29 cellular contexts compared by ENCODE assay signal in the genomic region with DNA sequence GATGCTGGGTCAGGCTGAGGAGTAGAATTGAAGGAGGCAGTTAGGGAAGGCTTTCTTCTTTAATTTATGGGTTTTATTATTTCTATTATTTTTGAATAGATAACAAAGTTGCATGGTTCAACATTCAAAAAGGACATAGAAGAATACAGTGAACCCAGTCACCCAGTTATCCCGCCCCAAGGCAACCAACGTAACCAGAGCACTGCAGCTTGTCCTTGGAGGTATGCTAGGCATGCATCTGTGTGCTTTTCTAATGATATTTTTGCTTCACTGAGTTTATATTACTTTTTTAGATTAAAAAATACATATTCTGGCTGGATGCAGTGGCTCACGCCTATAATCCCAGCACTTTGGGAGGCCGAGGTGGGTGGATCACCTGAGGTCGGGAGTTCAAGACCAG. TPM values are rescaled to one million over a fixed set of nuclear protein-coding genes. Genes with fewer than 3 reads are reported as not detected.
DNase-seq lines count a peak whose midpoint lies in the region; ATAC-seq, FAIRE-seq and TF ChIP-seq lines count a peak whose summit lies in the region.
"Had no signal": no experiment of that assay in that cellular context is flagged by ENCODE, and none has a peak within 500 bp of the region (broad histone marks: within the 10 kb centered on the region; RNA-seq: fewer than 3 reads in every experiment).

No MANE protein-coding gene starts in this region.

- DNase-seq in HepG2 (ENCODE audit: low spot score) (no peak), right lobe of liver (no peak), fibroblast of gingiva (ENCODE audit: low read depth) (peak; percentile 27), sigmoid colon (no peak), hepatocyte (ENCODE audit: low spot score) (no peak), PC-3 (no peak), BE2C (no peak)
- DNase-seq: 8988T; CD4-positive, CD25-positive, alpha-beta regulatory T cell; COR-L47; DMS 273 treated with DMSO at 0.1 percent for 48 hours; DND-41; H9; MM.1S; NCI-H1092; NCI-H146; NCI-H2029 treated with DMSO at 0.1 percent for 48 hours; NCI-H2171 treated with DMSO at 0.1 percent for 48 hours; NCI-H446 treated with DMSO at 0.1 percent for 48 hours; NCI-H69; Right ventricle myocardium superior had no signal

- no peaks in the 10 kb centered on the region for H3K27me3 ChIP-seq in HepG2 (ENCODE audit: control insufficient read depth in 1 of 2, insufficient read depth in 2 of 2, low read length in 2 of 2)
- H3K27me3 ChIP-seq in right lobe of liver, result no peaks in the 10 kb centered on the region
- H3K27me3 ChIP-seq in sigmoid colon, result no peaks in the 10 kb centered on the region
- H3K27me3 ChIP-seq in hepatocyte, result no peaks in the 10 kb centered on the region
- no peaks in the 10 kb centered on the region for H3K27me3 ChIP-seq in PC-3 (ENCODE audit: low read length)
- H3K27me3 ChIP-seq in BE2C, result no peaks in the 10 kb centered on the region

- no peak for FAIRE-seq in HepG2 (lab: Jason Lieb, UNC)
- FAIRE-seq: G401.6, RCC 7860 had no signal

- WGBS in HepG2 (ENCODE audit: low lambda C conversion rate), result 95% methylated on average over 5 of the region's 5 CpGs
- 76% methylated on average over 5 of the region's 5 CpGs for WGBS in right lobe of liver (ENCODE audit: insufficient coverage, low coverage, low lambda C conversion rate, missing lambda C conversion rate)
- WGBS in sigmoid colon, 2 donors, result 90 to 97% methylated on average over 5 of the region's 5 CpGs
- WGBS in hepatocyte (ENCODE audit: low lambda C conversion rate, missing lambda C conversion rate), result 90% methylated on average over 5 of the region's 5 CpGs

- no peaks in the 10 kb centered on the region for H3K9me3 ChIP-seq in HepG2 (ENCODE audit: low read length)
- no peaks in the 10 kb centered on the region for H3K9me3 ChIP-seq in right lobe of liver
- H3K9me3 ChIP-seq in sigmoid colon, result no peaks in the 10 kb centered on the region
- no peaks in the 10 kb centered on the region for H3K9me3 ChIP-seq in hepatocyte (ENCODE audit: low read depth)
- no peaks in the 10 kb centered on the region for H3K9me3 ChIP-seq in PC-3 (ENCODE audit: low read length)
- no peaks in the 10 kb centered on the region for H3K9me3 ChIP-seq in BE2C

- no peaks in the 10 kb centered on the region for H4K20me1 ChIP-seq in HepG2 (ENCODE audit: insufficient read depth, low read length)
- no peaks in the 10 kb centered on the region for H4K20me1 ChIP-seq in hepatocyte (ENCODE audit: insufficient read depth, poor library complexity, severe bottlenecking)
- no peaks in the 10 kb centered on the region for H4K20me1 ChIP-seq in PC-3 (ENCODE audit: low read length)

- no peaks in the 10 kb centered on the region for H3F3A ChIP-seq in PC-3 (ENCODE audit: low read length, unreplicated experiment)

- CTCF ChIA-PET in HepG2 (lab: Yijun Ruan, JAX; ENCODE audit: low intra/inter-chr PET ratio, low total read pairs), result no interaction called here
- CTCF ChIA-PET in PC-3 (lab: Charles Lee), result no interaction called here

- H2AFZ ChIP-seq in HepG2 (ENCODE audit: low read length) (no peak overlapping the region), hepatocyte (no peak overlapping the region), PC-3 (ENCODE audit: low read length) (no peak overlapping the region)

- ATAC-seq in HepG2 (no peak), right lobe of liver (no peak), GM21381 (IDR thresholded peaks at IDR 0.05; ENCODE audit: unreplicated experiment) (no peak), PC-3 (no peak)

- TF ChIP-seq EP300 in HepG2 (IDR thresholded peaks at IDR 0.05; ENCODE audit: low read depth in 2 of 2, low read length in 2 of 2), result no peak
- TF ChIP-seq EP300 in HepG2 (CRISPR knock-in tag; IDR thresholded peaks at IDR 0.05; ENCODE audit: borderline replicate concordance), result no peak
- no peak for TF ChIP-seq EP300 in sigmoid colon (IDR thresholded peaks at IDR 0.05)

- TF ChIP-seq CTCF in HepG2 (CRISPR knock-in tag; IDR thresholded peaks at IDR 0.05), result no peak
- no peak for TF ChIP-seq CTCF in right lobe of liver (IDR thresholded peaks at IDR 0.05)
- TF ChIP-seq CTCF in sigmoid colon (IDR thresholded peaks at IDR 0.05), result no peak
- TF ChIP-seq CTCF in hepatocyte (IDR thresholded peaks at IDR 0.05; ENCODE audit: poor library complexity), result no peak
- no peak for TF ChIP-seq CTCF in PC-3 (conservative IDR thresholded peaks at IDR 0.05; ENCODE audit: low read depth, low read length)
- no peak for TF ChIP-seq CTCF in BE2C (IDR thresholded peaks at IDR 0.05; ENCODE audit: low read depth, low read length)

- no peak overlapping the region for H3K27ac ChIP-seq in HepG2 (ENCODE audit: extremely low read length, insufficient read depth, low read length)
- no peak overlapping the region for H3K27ac ChIP-seq in right lobe of liver
- H3K27ac ChIP-seq in sigmoid colon, result peak overlapping the region; percentile 53 to 79 (median 75)
- H3K27ac ChIP-seq in hepatocyte, result no peak overlapping the region
- no peak overlapping the region for H3K27ac ChIP-seq in PC-3 (ENCODE audit: low read length)
- H3K27ac ChIP-seq: HL-60 had no signal

- POLR2A ChIA-PET in HepG2 (lab: Yijun Ruan, JAX), result no interaction called here
- POLR2A ChIA-PET in PC-3 (lab: Charles Lee; ENCODE audit: unreplicated experiment), result no interaction called here

- intact Hi-C loops in HepG2 (cut with micrococcal nuclease; ENCODE audit: unreplicated experiment) (no loop called here), right lobe of liver (cut with DNase I) (no loop called here), sigmoid colon (cut with DNase I) (loop anchor here (10.0 kb wide), 1 partner anchor 46 kb away; a partner anchor contains a TSS), PC-3 (cut with micrococcal nuclease) (no loop called here)

- H3K4me1 ChIP-seq in HepG2 (ENCODE audit: insufficient read depth, low read length) (no peaks in the 10 kb centered on the region), right lobe of liver (no peaks in the 10 kb centered on the region), sigmoid colon (peaks cover 0 to 61% (median 43%) of the 10 kb centered on the region in 4 donors), hepatocyte (ENCODE audit: insufficient read depth) (peaks cover 7% of the 10 kb centered on the region), PC-3 (ENCODE audit: insufficient read depth, low read length) (no peaks in the 10 kb centered on the region), BE2C (no peaks in the 10 kb centered on the region)

- BruUV-seq in HepG2 (replicated peaks; lab: Mats Ljungman, UMichigan), result no TSS peak
- no TSS peak for BruUV-seq in PC-3 (replicated peaks; lab: Mats Ljungman, UMichigan)

- H3K9ac ChIP-seq in HepG2 (ENCODE audit: insufficient read depth, low read depth, low read length) (no peak overlapping the region), PC-3 (ENCODE audit: low read length) (no peak overlapping the region)

- H3K4me2 ChIP-seq in HepG2 (ENCODE audit: low read depth, low read length), result no peak overlapping the region
- no peak overlapping the region for H3K4me2 ChIP-seq in hepatocyte
- H3K4me2 ChIP-seq in PC-3 (ENCODE audit: low read length), result no peak overlapping the region

- H3K4me3 ChIP-seq in HepG2 (replicated peaks in 1 of 3; ENCODE audit: insufficient read depth in 1 of 3, low read depth in 2 of 3, low read length in 3 of 3) (no peak overlapping the region), right lobe of liver (no peak overlapping the region), sigmoid colon (no peak overlapping the region), hepatocyte (no peak overlapping the region), PC-3 (ENCODE audit: low read length) (no peak overlapping the region), BE2C (ENCODE audit: low read depth, low read length) (no peak overlapping the region)

- in situ Hi-C loops in HepG2 (cut with HindIII; ENCODE audit: extremely low pct_ligation_motif_present, low pct_unique_long_range_greater_than_20kb), result no loop called here

- H3K79me2 ChIP-seq in HepG2 (ENCODE audit: insufficient read depth, low read length) (no peaks in the 10 kb centered on the region), hepatocyte (no peaks in the 10 kb centered on the region), PC-3 (ENCODE audit: low read length) (no peaks in the 10 kb centered on the region)

- no peak for TF ChIP-seq RAD21 in HepG2 (CRISPR knock-in tag; IDR thresholded peaks at IDR 0.05)

- no peaks in the 10 kb centered on the region for H3K9me2 ChIP-seq in hepatocyte (replicated peaks; ENCODE audit: insufficient read depth)
- no peaks in the 10 kb centered on the region for H3K9me2 ChIP-seq in PC-3 (replicated peaks; ENCODE audit: low read length)

- TF ChIP-seq POLR2A in HepG2 (IDR thresholded peaks at IDR 0.05; ENCODE audit: insufficient read depth in 1 of 2, low read depth in 2 of 2, low read length in 2 of 2) (no peak), right lobe of liver (IDR thresholded peaks at IDR 0.05) (no peak), sigmoid colon (IDR thresholded peaks at IDR 0.05) (no peak)

- H3K36me3 ChIP-seq in HepG2 (replicated peaks in 1 of 2; ENCODE audit: control insufficient read depth in 1 of 2, insufficient read depth in 2 of 2, low read length in 2 of 2) (peaks cover 14 to 31% of the 10 kb centered on the region in 2 experiments), right lobe of liver (peaks cover 0 to 2% (median 0%) of the 10 kb centered on the region in 4 donors), sigmoid colon (peaks cover 0 to 29% (median 8%) of the 10 kb centered on the region in 4 donors), hepatocyte (replicated peaks; ENCODE audit: insufficient read depth, low read depth) (no peaks in the 10 kb centered on the region), PC-3 (ENCODE audit: low read depth, low read length) (peaks cover 18% of the 10 kb centered on the region), BE2C (peaks cover 32% of the 10 kb centered on the region)

RNA-seq across cellular contexts. Expression of a gene that starts 47.4 kb away (rescaled TPM):
- total RNA-seq in HepG2 (2016; rRNA removed; fragmentation: Illumina TruSeq; extraction: Trizol) (53.7 and 82.4 TPM in 2 replicates), right lobe of liver (1 to 10 TPM; 2.7 to 9.8 (median 4.7) TPM), sigmoid colon (1 to 10 TPM; 4.4 to 6.4 (median 5.5) TPM), hepatocyte (10.3 and 12.7 TPM in 2 replicates), PC-3 (2014; rRNA removed) (36.3 and 39.8 TPM in 2 replicates)
- 10.7 and 11.7 TPM in 2 replicates for total RNA-seq in HepG2 (2016; cell fraction: cytosol; rRNA removed; fragmentation: Illumina TruSeq; extraction: Trizol; ENCODE audit: low read depth)
- 57.1 and 88.9 TPM in 2 replicates for total RNA-seq in HepG2 (2016; cell fraction: insoluble cytoplasmic fraction; rRNA removed; fragmentation: Illumina TruSeq; extraction: Trizol)
- 25.4 and 26.8 TPM in 2 replicates for total RNA-seq in HepG2 (2016; cell fraction: membrane; rRNA removed; fragmentation: Illumina TruSeq; extraction: Trizol)
- 26.9 and 33.4 TPM in 2 replicates for total RNA-seq in HepG2 (2016; cell fraction: nucleus; rRNA removed; fragmentation: Illumina TruSeq; extraction: Trizol)
- polyA plus RNA-seq in HepG2 (2011; rRNA removed) (10.5 and 18.7 TPM in 2 replicates), sigmoid colon (10 to 100 TPM in 2 of 3 donors, 1 to 10 TPM in 1; 7.8 to 11.7 (median 11.6) TPM), hepatocyte (9.2 and 9.5 TPM in 2 replicates)
- polyA plus RNA-seq in HepG2 (2011; cell fraction: cytosol; rRNA removed), result 9.6 and 10.1 TPM in 2 replicates
- polyA plus RNA-seq in HepG2 (2011; cell fraction: nucleus; rRNA removed), result 8.8 and 10.9 TPM in 2 replicates
- polyA plus RNA-seq in HepG2 (2012), result 8.0 and 18.3 TPM in 2 replicates
- polyA plus RNA-seq in HepG2 (2016; cell fraction: cytosol; fragmentation: Illumina TruSeq; extraction: Trizol; ENCODE audit: low read depth), result 4.4 and 5.3 TPM in 2 replicates
- polyA plus RNA-seq in HepG2 (2016; cell fraction: insoluble cytoplasmic fraction; fragmentation: Illumina TruSeq; extraction: Trizol; ENCODE audit: low read depth), result 61.2 and 64.9 TPM in 2 replicates
- 9.5 and 10.6 TPM in 2 replicates for polyA plus RNA-seq in HepG2 (2016; cell fraction: membrane; fragmentation: Illumina TruSeq; extraction: Trizol; ENCODE audit: low read depth)
- 65.4 and 71.7 TPM in 2 replicates for polyA plus RNA-seq in HepG2 (2016; cell fraction: nucleus; fragmentation: Illumina TruSeq; extraction: Trizol; ENCODE audit: insufficient read depth, low read depth)
- 6.5 and 15.7 TPM in 2 replicates for polyA minus RNA-seq in HepG2 (2011; rRNA and poly(A)+ RNA removed; ENCODE audit: low replicate concordance)
- 6.1 and 9.5 TPM in 2 replicates for polyA minus RNA-seq in HepG2 (2011; cell fraction: cytosol; rRNA and poly(A)+ RNA removed)
- polyA minus RNA-seq in HepG2 (2011; cell fraction: nucleus; rRNA and poly(A)+ RNA removed), result 10.8 and 15.7 TPM in 2 replicates
- polyA plus RNA-seq in BE2C (2012; ENCODE audit: insufficient read depth, insufficient read length, low read depth), result 3.9 TPM

RNA-seq across cellular contexts. Expression of a gene that starts 55.0 kb away (rescaled TPM):
- 1.2 and 1.6 TPM in 2 replicates for total RNA-seq in HepG2 (2016; rRNA removed; fragmentation: Illumina TruSeq; extraction: Trizol)
- 0.62 and 0.81 TPM in 2 replicates for total RNA-seq in HepG2 (2016; cell fraction: cytosol; rRNA removed; fragmentation: Illumina TruSeq; extraction: Trizol; ENCODE audit: low read depth)
- 1.4 and 1.9 TPM in 2 replicates for total RNA-seq in HepG2 (2016; cell fraction: insoluble cytoplasmic fraction; rRNA removed; fragmentation: Illumina TruSeq; extraction: Trizol)
- total RNA-seq in HepG2 (2016; cell fraction: membrane; rRNA removed; fragmentation: Illumina TruSeq; extraction: Trizol), result 0.99 and 1.00 TPM in 2 replicates
- total RNA-seq in HepG2 (2016; cell fraction: nucleus; rRNA removed; fragmentation: Illumina TruSeq; extraction: Trizol), result 0.91 and 1.4 TPM in 2 replicates
- polyA plus RNA-seq in HepG2 (2011; rRNA removed), result 0.69 and 1.5 TPM in 2 replicates
- polyA plus RNA-seq in HepG2 (2011; cell fraction: cytosol; rRNA removed), result 0.95 and 1.1 TPM in 2 replicates
- polyA plus RNA-seq in HepG2 (2011; cell fraction: nucleus; rRNA removed), result 0.54 and 1.2 TPM in 2 replicates
- polyA plus RNA-seq in HepG2 (2012), result 0.45 and 1.3 TPM in 2 replicates
- 0.27 and 0.36 TPM in 2 replicates for polyA plus RNA-seq in HepG2 (2016; cell fraction: cytosol; fragmentation: Illumina TruSeq; extraction: Trizol; ENCODE audit: low read depth)
- polyA plus RNA-seq in HepG2 (2016; cell fraction: insoluble cytoplasmic fraction; fragmentation: Illumina TruSeq; extraction: Trizol; ENCODE audit: low read depth), result 1.3 and 1.7 TPM in 2 replicates
- 0.85 and 0.96 TPM in 2 replicates for polyA plus RNA-seq in HepG2 (2016; cell fraction: membrane; fragmentation: Illumina TruSeq; extraction: Trizol; ENCODE audit: low read depth)
- polyA plus RNA-seq in HepG2 (2016; cell fraction: nucleus; fragmentation: Illumina TruSeq; extraction: Trizol; ENCODE audit: insufficient read depth, low read depth), result 0.45 and 0.70 TPM in 2 replicates
- 1.4 TPM in 1 of 2 replicates, not detected in the other for polyA minus RNA-seq in HepG2 (2011; rRNA and poly(A)+ RNA removed; ENCODE audit: low replicate concordance)
- 1.2 TPM in 1 of 2 replicates, not detected in the other for polyA minus RNA-seq in HepG2 (2011; cell fraction: cytosol; rRNA and poly(A)+ RNA removed)
- 2.2 TPM in 2 replicates for polyA minus RNA-seq in HepG2 (2011; cell fraction: nucleus; rRNA and poly(A)+ RNA removed)
- under 1 TPM in 1 of 6 experiments, not detected in 5; 0.43 TPM for total RNA-seq in right lobe of liver
- under 1 TPM in 1 of 4 donors, not detected in 3; 0.36 TPM for total RNA-seq in sigmoid colon
- 10 to 100 TPM; 14.6 to 25.8 (median 24.3) TPM for polyA plus RNA-seq in sigmoid colon
- total RNA-seq in hepatocyte, result 1.6 and 2.9 TPM in 2 replicates
- polyA plus RNA-seq in hepatocyte, result 0.68 and 1.2 TPM in 2 replicates
- not detected in 2 replicates for total RNA-seq in PC-3 (2014; rRNA removed)
- not detected for polyA plus RNA-seq in BE2C (2012; ENCODE audit: insufficient read depth, insufficient read length, low read depth)
- total RNA-seq: B cell; CD4-positive, CD25-positive, alpha-beta regulatory T cell; HT1080; LHCN-M2; Right ventricle myocardium superior had no signal
- polyA plus RNA-seq: IgD-negative memory B cell had no signal

Comparison
In these comparisons a context has a peak if more than half of its experiments do, and no peak if none do; other contexts are left out.
1. H3K27ac ChIP-seq: peak in sigmoid colon (4 of 4); none in HepG2 (single experiment), right lobe of liver (0 of 3), hepatocyte (single experiment) and PC-3 (single experiment).